In genomic region chr5:173974688-173975239, GRCh38 we compare ENCODE assay signal across 22 cellular contexts. TPM values are rescaled to one million over a fixed set of nuclear protein-coding genes. Genes with fewer than 3 reads are reported as not detected.
"Had no signal": no experiment of that assay in that cellular context is flagged by ENCODE, and none has a peak within 500 bp of the region (broad histone marks: within the 10 kb centered on the region; RNA-seq: fewer than 3 reads in every experiment).

No MANE protein-coding gene starts in this region.

- H3K36me3 ChIP-seq: esophagus squamous epithelium, spleen, upper lobe of left lung had no signal

- H3K4me3 Mint-ChIP-seq: activated CD4-positive, alpha-beta memory T cell treated with anti-CD3 and anti-CD28 coated beads, Interleukin-2, amount 10 ng/mL, durations not matched to agents 7 days and 5 days; activated T-cell treated with anti-CD3 and anti-CD28 coated beads, Interleukin-2, amount 50 U/mL, for 4 hours; neural crest cell; T-helper 2 cell treated with Interferon-gamma antibody and Interleukin-4, amounts not matched to agents 5 μg/mL and 100 μg/mL, for 36 hours had no signal

- DNase-seq: activated CD4-positive, alpha-beta memory T cell treated with anti-CD3 and anti-CD28 coated beads, Interleukin-2, amount 10 ng/mL, durations not matched to agents 7 days and 5 days; activated CD4-positive, CD25-positive, alpha-beta regulatory T cell treated with anti-CD3 and anti-CD28 coated beads, Interleukin-2, amount 50 U/mL, for 72 hours; activated effector memory CD4-positive, alpha-beta T cell treated with Interleukin-2 at 50 U/mL for 16 hours; activated naive CD4-positive, alpha-beta T cell treated with anti-CD3 and anti-CD28 coated beads, Interleukin-2, amount 50 U/mL, for 16 hours; activated T-cell treated with anti-CD3 and anti-CD28 coated beads, Interleukin-2, amount 50 U/mL, for 4 hours; caudate nucleus; esophagus squamous epithelium; hippocampal formation; midbrain; psoas muscle; spleen; stimulated activated naive CD8-positive, alpha-beta T cell treated with anti-CD3 and anti-CD28 coated beads, Interleukin-15, amount 100 ng/mL, for 72 hours; testis; upper lobe of left lung had no signal

- H3K4me3 ChIP-seq: esophagus squamous epithelium, psoas muscle, spleen, testis, upper lobe of left lung had no signal

- H3K27me3 ChIP-seq: testis, upper lobe of left lung had no signal

- H3K9me3 Mint-ChIP-seq: activated CD4-positive, alpha-beta memory T cell treated with anti-CD3 and anti-CD28 coated beads, Interleukin-2, amount 10 ng/mL, durations not matched to agents 7 days and 5 days; activated T-cell treated with anti-CD3 and anti-CD28 coated beads, Interleukin-2, amount 50 U/mL, for 4 hours; neural crest cell; stimulated activated naive CD8-positive, alpha-beta T cell treated with anti-CD3 and anti-CD28 coated beads, Interleukin-15, amount 100 ng/mL, for 72 hours; T-helper 2 cell treated with Interferon-gamma antibody and Interleukin-4, amounts not matched to agents 5 μg/mL and 100 μg/mL, for 36 hours had no signal

- H3K9me3 ChIP-seq: esophagus squamous epithelium, psoas muscle, spleen, testis, upper lobe of left lung had no signal

- H3K27ac Mint-ChIP-seq: activated CD4-positive, alpha-beta memory T cell treated with anti-CD3 and anti-CD28 coated beads, Interleukin-2, amount 10 ng/mL, durations not matched to agents 7 days and 5 days; stimulated activated naive CD8-positive, alpha-beta T cell treated with anti-CD3 and anti-CD28 coated beads, Interleukin-15, amount 100 ng/mL, for 72 hours; T-helper 2 cell treated with Interferon-gamma antibody and Interleukin-4, amounts not matched to agents 5 μg/mL and 100 μg/mL, for 36 hours had no signal

- ATAC-seq: activated T-cell treated with anti-CD3 and anti-CD28 coated beads, Interleukin-2, amount 50 U/mL, for 4 hours; left lobe of liver; sciatic nerve had no signal

- H3K4me1 ChIP-seq: psoas muscle, testis had no signal

- H3K27ac ChIP-seq: esophagus squamous epithelium, psoas muscle, spleen, testis, upper lobe of left lung had no signal

RNA-seq across cellular contexts. Expression of gene C5orf47, which starts 14.2 kb away (rescaled TPM):
- total RNA-seq: activated CD4-positive, alpha-beta memory T cell treated with anti-CD3 and anti-CD28 coated beads, Interleukin-2, amount 10 ng/mL, durations not matched to agents 7 days and 5 days; activated T-cell treated with anti-CD3 and anti-CD28 coated beads, Interleukin-2, amount 50 U/mL, for 4 hours; esophagus squamous epithelium; fibroblast of villous mesenchyme; glomerular endothelial cell; left lobe of liver; lung microvascular endothelial cell; neural crest cell; osteoblast; sciatic nerve; upper lobe of left lung had no signal
- polyA plus RNA-seq: spleen had no signal
